19 cellular contexts compared by ENCODE assay signal in the genomic region with DNA sequence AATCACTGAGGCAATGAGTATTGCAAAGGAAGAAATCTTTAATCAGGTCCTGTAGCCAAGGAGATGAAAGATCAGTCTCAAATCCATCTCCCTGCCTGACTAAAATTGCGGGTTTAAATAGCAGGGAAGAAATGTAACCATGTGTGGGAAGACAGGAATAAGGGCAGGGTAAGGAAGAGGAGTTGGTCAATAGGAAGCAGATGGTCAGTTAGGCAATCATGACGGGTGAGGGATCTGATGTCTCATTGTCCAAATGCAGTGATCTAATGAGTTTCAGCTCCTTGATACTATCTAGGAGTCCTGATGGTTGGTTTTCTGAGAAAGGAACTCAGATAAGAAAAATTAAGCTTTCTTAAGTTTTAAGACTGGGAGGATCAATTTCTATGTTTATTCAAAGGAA.
"Had no signal": no experiment of that assay in that cellular context is flagged by ENCODE, and none has a peak within 500 bp of the region (broad histone marks: within the 10 kb centered on the region; RNA-seq: fewer than 3 reads in every experiment).

No MANE protein-coding gene starts in this region.

- H3K27me3 ChIP-seq: esophagus muscularis mucosa, heart right ventricle, pancreas, right lobe of liver, spleen, transverse colon had no signal

- H3K4me3 ChIP-seq: esophagus muscularis mucosa, heart right ventricle, pancreas, prostate gland, right lobe of liver, spleen, thoracic aorta, transverse colon had no signal

- H3K9me3 ChIP-seq: pancreas, prostate gland, right lobe of liver, thoracic aorta, transverse colon had no signal

- H3K27ac ChIP-seq: epithelial cell of prostate, esophagus muscularis mucosa, heart right ventricle, pancreas, prostate gland, right lobe of liver, spleen, thoracic aorta, transverse colon had no signal

- DNase-seq: effector memory CD4-positive, alpha-beta T cell; heart right ventricle; hypothalamus; kidney glomerular epithelial cell; mesendoderm; naive B cell; occipital lobe; pancreas; right lobe of liver; spleen; stimulated activated CD4-positive, alpha-beta T cell treated with anti-CD3 and anti-CD28 coated beads, Interleukin-2, amount 100 ng/mL, for 24 hours; stimulated activated CD4-positive, alpha-beta T cell treated with anti-CD3 and anti-CD28 coated beads, Interleukin-4, amount 100 ng/mL, for 4 hours; stimulated activated naive B cell treated with anti-CD40 and anti-IgM and Interleukin-4, amounts not matched to agents 10 μg/mL and 1 μg/mL and 100 μg/mL, for 72 hours; stimulated activated naive CD8-positive, alpha-beta T cell treated with anti-CD3 and anti-CD28 coated beads, Interleukin-15, amount 100 ng/mL, for 72 hours; transverse colon had no signal

- H3K36me3 ChIP-seq: esophagus muscularis mucosa, heart right ventricle, pancreas, prostate gland, right lobe of liver, spleen, thoracic aorta, transverse colon had no signal

- H3K4me1 ChIP-seq: pancreas, prostate gland, right lobe of liver, spleen, transverse colon had no signal
